ENCODE assay signal across 1 cellular context in the genomic region with DNA sequence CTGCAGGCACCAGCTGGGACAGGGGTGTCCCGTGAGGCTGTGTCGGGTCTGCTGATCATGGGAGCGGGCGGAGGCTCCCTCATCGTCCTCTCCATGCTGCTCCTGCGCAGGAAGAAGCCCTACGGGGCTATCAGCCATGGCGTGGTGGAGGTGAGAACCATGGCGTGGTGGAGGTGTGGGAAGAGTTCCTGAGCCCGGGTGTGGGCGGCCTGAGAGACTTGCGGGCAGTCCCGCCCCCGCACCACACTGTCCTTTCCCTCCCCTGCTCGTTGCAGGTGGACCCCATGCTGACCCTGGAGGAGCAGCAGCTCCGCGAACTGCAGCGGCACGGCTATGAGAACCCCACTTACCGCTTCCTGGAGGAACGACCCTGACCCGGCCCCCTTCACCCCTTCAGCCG.
TF ChIP-seq lines count a peak whose summit lies in the region.

No MANE protein-coding gene starts in this region.

TF ChIP-seq in HepG2, 621 proteins besides CTCF, POLR2A, EP300 and RAD21:
- TF ChIP-seq ZNF382 (CRISPR knock-in tag; IDR thresholded peaks at IDR 0.05; ENCODE audit: borderline replicate concordance), result no peak
- TF ChIP-seq GABPA (IDR thresholded peaks at IDR 0.05; ENCODE audit: low read depth, low read length), result 0 out of 2 replicates have a peak, but pooled peaks have one; percentile 5
- no peak for TF ChIP-seq GABPA (CRISPR knock-in tag; IDR thresholded peaks at IDR 0.05; ENCODE audit: low read depth)
- TF ChIP-seq, protein P1, sequence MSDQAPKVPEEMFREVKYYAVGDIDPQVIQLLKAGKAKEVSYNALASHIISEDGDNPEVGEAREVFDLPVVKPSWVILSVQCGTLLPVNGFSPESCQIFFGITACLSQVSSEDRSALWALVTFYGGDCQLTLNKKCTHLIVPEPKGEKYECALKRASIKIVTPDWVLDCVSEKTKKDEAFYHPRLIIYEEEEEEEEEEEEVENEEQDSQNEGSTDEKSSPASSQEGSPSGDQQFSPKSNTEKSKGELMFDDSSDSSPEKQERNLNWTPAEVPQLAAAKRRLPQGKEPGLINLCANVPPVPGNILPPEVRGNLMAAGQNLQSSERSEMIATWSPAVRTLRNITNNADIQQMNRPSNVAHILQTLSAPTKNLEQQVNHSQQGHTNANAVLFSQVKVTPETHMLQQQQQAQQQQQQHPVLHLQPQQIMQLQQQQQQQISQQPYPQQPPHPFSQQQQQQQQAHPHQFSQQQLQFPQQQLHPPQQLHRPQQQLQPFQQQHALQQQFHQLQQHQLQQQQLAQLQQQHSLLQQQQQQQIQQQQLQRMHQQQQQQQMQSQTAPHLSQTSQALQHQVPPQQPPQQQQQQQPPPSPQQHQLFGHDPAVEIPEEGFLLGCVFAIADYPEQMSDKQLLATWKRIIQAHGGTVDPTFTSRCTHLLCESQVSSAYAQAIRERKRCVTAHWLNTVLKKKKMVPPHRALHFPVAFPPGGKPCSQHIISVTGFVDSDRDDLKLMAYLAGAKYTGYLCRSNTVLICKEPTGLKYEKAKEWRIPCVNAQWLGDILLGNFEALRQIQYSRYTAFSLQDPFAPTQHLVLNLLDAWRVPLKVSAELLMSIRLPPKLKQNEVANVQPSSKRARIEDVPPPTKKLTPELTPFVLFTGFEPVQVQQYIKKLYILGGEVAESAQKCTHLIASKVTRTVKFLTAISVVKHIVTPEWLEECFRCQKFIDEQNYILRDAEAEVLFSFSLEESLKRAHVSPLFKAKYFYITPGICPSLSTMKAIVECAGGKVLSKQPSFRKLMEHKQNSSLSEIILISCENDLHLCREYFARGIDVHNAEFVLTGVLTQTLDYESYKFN (CRISPR knock-in tag; conservative IDR thresholded peaks at IDR 0.05), result no peak
